1 cellular context compared by ENCODE assay signal in the genomic region with DNA sequence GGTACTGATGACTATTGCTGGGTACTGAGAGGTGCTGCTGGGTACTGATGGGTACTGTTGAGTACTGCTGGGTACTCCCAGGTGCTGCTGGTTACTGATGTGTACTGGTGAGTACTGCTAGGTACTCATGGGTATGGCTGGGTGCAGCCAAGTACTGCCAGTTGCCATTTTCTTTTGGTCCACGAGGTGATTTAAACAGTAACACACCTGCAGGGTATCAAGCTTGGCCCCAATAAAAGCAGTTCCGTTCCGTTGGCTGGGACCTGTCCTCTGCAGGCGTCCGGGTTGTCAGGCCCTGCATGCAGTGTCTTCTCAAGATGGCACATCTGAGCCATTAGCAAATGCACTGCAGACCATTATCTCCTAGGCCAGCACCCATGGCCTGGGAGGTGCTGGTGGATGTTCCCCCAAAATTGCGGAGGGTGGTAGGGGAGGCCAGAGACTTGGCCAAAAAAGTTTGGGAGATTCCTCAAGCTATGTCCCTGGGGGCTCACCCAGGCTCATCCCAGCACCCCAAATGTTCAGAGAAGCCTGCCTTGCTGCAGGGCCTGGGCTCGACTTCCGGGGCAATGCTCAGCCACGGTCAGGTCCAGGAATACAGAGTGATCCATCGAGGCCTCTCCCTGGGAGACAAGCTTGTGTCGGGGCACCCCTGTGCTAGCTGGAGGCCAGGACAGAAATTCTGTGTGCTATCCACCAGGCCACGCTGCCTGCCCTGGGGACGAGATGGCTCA.
TF ChIP-seq lines count a peak whose summit lies in the region.

No MANE protein-coding gene starts in this region.

TF ChIP-seq in IMR-90, 13 proteins besides CTCF, POLR2A, EP300 and RAD21:
- TF ChIP-seq RCOR1 (IDR thresholded peaks at IDR 0.05; ENCODE audit: insufficient replicate concordance, low read length) = no peak
- TF ChIP-seq, protein P1, sequence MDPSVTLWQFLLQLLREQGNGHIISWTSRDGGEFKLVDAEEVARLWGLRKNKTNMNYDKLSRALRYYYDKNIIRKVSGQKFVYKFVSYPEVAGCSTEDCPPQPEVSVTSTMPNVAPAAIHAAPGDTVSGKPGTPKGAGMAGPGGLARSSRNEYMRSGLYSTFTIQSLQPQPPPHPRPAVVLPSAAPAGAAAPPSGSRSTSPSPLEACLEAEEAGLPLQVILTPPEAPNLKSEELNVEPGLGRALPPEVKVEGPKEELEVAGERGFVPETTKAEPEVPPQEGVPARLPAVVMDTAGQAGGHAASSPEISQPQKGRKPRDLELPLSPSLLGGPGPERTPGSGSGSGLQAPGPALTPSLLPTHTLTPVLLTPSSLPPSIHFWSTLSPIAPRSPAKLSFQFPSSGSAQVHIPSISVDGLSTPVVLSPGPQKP (IDR thresholded peaks at IDR 0.05; ENCODE audit: borderline replicate concordance, low read depth, low read length) = no peak
TF ChIP-seq in IMR-90: peak in this region for 0.
